In genomic region chr1:32303997-32304622, GRCh38 we compare ENCODE assay signal across 1 cellular context.
TF ChIP-seq lines count a peak whose summit lies in the region.

No MANE protein-coding gene starts in this region.

TF ChIP-seq in IMR-90, 13 proteins besides CTCF, POLR2A, EP300 and RAD21 (continued from another document):
- TF ChIP-seq USF2 (IDR thresholded peaks at IDR 0.05; ENCODE audit: low read depth, low read length): no peak
- no peak for TF ChIP-seq ELK1 (IDR thresholded peaks at IDR 0.05; ENCODE audit: borderline replicate concordance, low read depth, low read length)
- no peak for TF ChIP-seq BHLHE40 (IDR thresholded peaks at IDR 0.05; ENCODE audit: low read depth, low read length)
- no peak for TF ChIP-seq CEBPB (IDR thresholded peaks at IDR 0.05; ENCODE audit: low read depth, low read length)
- TF ChIP-seq RCOR1 (IDR thresholded peaks at IDR 0.05; ENCODE audit: insufficient replicate concordance, low read length): no peak
- TF ChIP-seq RFX5 (IDR thresholded peaks at IDR 0.05; ENCODE audit: low read depth, low read length): no peak
- TF ChIP-seq MXI1 (IDR thresholded peaks at IDR 0.05; ENCODE audit: borderline replicate concordance, low read depth, low read length): no peak
